Comparison of ENCODE assay signal across 8 cellular contexts in the genomic region with DNA sequence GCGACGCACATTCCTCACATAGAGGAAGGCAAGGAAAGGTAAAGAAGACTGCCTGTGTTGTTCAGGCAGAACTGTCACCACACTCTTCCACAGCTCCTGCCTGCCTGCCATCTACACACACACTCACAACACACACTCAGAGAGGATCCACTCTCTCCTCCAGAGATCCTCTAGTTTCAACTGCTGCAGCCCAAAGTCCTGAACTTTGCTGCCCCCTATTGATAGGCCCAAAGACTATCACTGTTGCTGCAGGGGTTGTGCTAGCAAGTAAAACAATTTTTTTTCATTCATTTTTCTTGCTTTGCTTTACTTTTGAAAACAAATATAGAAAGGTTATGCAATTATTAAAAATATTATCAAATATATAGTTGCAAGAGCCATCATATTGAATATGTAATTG. TPM values are rescaled to one million over a fixed set of nuclear protein-coding genes. Genes with fewer than 3 reads are reported as not detected.
A peak's percentile ranks its signal among the peaks of the same experiment; 100 is the strongest.
DNase-seq lines count a peak whose midpoint lies in the region; ATAC-seq and TF ChIP-seq lines count a peak whose summit lies in the region.

No MANE protein-coding gene starts in this region.

- 91 to 93% methylated on average over 2 of the region's 2 CpGs for WGBS in testis, 2 donors

- DNase-seq in D341Med (ENCODE audit: low spot score) = peak; percentile 59
- peak; percentile 60 for DNase-seq in H7
- peak; percentile 56 for DNase-seq in NCI-H460 (ENCODE audit: extremely low read depth, low read depth)
- DNase-seq in anterior cingulate cortex (lab: John Stamatoyannopoulos, UW) = peak in 38 of 58 donors; percentile 5 to 85 (median 36)
- peak; percentile 42 for DNase-seq in iPS-NIHi11 (ENCODE audit: low spot score)
- DNase-seq in testis = peak; percentile 21
- no peak for DNase-seq in NK-92 (lab: John Stamatoyannopoulos, UW; ENCODE audit: unreplicated experiment)

- H3K36me3 ChIP-seq in H7 (replicated peaks; ENCODE audit: control insufficient read depth, insufficient read depth, low read length) (peaks cover 4% of the 10 kb centered on the region), testis (ENCODE audit: low read depth, missing control alignments) (no peaks in the 10 kb centered on the region)

- H3K27me3 ChIP-seq in H7 (ENCODE audit: control insufficient read depth, insufficient read depth, low read length) = no peaks in the 10 kb centered on the region
- no peaks in the 10 kb centered on the region for H3K27me3 ChIP-seq in testis

- peak in 2 of 3 experiments; percentile 52 for TF ChIP-seq CTCF in testis (IDR thresholded peaks at IDR 0.05)

- intact Hi-C loops in testis (cut with DNase I; ENCODE audit: low total_unique reads) = no loop called here

- no peak overlapping the region for H3K27ac ChIP-seq in testis

- H3K4me3 ChIP-seq in H7 (ENCODE audit: insufficient read depth, low read depth, low read length) (no peak overlapping the region), testis (no peak overlapping the region)

- no peaks in the 10 kb centered on the region for H3K9me3 ChIP-seq in testis

- H3K4me1 ChIP-seq in testis = no peaks in the 10 kb centered on the region

- no peak for TF ChIP-seq POLR2A in testis (IDR thresholded peaks at IDR 0.05)

- ATAC-seq in HG03175 (IDR thresholded peaks at IDR 0.05; ENCODE audit: unreplicated experiment) = no peak

RNA-seq across cellular contexts. Expression of gene CFAP90, which starts 5.9 kb away (rescaled TPM):
- 0.33 TPM in 1 of 2 replicates, not detected in the other for total RNA-seq in H7 (2014; rRNA removed; shearing (Covaris generic))
- not detected in 2 replicates for total RNA-seq in NCI-H460 (2014; rRNA removed; shearing (Covaris generic))
- polyA plus RNA-seq in NCI-H460 (2014; cell fraction: nucleus; rRNA removed) = not detected in 2 replicates
- 10 to 100 TPM; 12.2 to 33.0 TPM for total RNA-seq in testis
- polyA plus RNA-seq in testis (ENCODE audit: insufficient read depth, low read depth, low replicate concordance) = 55.2 TPM

RNA-seq across cellular contexts. Expression of gene FASTKD3, which starts 12.0 kb away (rescaled TPM):
- total RNA-seq in H7 (2014; rRNA removed; shearing (Covaris generic)) = 15.4 and 16.4 TPM in 2 replicates
- total RNA-seq in NCI-H460 (2014; rRNA removed; shearing (Covaris generic)) = 23.7 and 25.2 TPM in 2 replicates
- polyA plus RNA-seq in NCI-H460 (2014; cell fraction: nucleus; rRNA removed) = 36.2 and 41.1 TPM in 2 replicates
- total RNA-seq in testis = 10 to 100 TPM; 11.7 TPM
- 8.0 TPM for polyA plus RNA-seq in testis (ENCODE audit: insufficient read depth, low read depth, low replicate concordance)

RNA-seq across cellular contexts. Expression of gene MTRR, which starts 12.1 kb away (rescaled TPM):
- 30.3 and 31.2 TPM in 2 replicates for total RNA-seq in H7 (2014; rRNA removed; shearing (Covaris generic))
- total RNA-seq in NCI-H460 (2014; rRNA removed; shearing (Covaris generic)) = 69.5 and 88.2 TPM in 2 replicates
- 45.1 and 88.9 TPM in 2 replicates for polyA plus RNA-seq in NCI-H460 (2014; cell fraction: nucleus; rRNA removed)
- 10 to 100 TPM; 56.3 to 82.6 TPM for total RNA-seq in testis
- polyA plus RNA-seq in testis (ENCODE audit: insufficient read depth, low read depth, low replicate concordance) = 71.4 TPM
